Comparison of ENCODE assay signal across 1 cellular context in genomic region chr5:6585168-6585567, GRCh38.
TF ChIP-seq lines count a peak whose summit lies in the region.

No MANE protein-coding gene starts in this region.

TF ChIP-seq in WTC11, 78 proteins besides CTCF, POLR2A, EP300 and RAD21 (continued from another document):
- no peak for TF ChIP-seq ZNF263 (CRISPR knock-in tag; IDR thresholded peaks at IDR 0.05; ENCODE audit: low read depth)
- TF ChIP-seq, protein P1, sequence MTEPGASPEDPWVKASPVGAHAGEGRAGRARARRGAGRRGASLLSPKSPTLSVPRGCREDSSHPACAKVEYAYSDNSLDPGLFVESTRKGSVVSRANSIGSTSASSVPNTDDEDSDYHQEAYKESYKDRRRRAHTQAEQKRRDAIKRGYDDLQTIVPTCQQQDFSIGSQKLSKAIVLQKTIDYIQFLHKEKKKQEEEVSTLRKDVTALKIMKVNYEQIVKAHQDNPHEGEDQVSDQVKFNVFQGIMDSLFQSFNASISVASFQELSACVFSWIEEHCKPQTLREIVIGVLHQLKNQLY (CRISPR knock-in tag; IDR thresholded peaks at IDR 0.05) = no peak
- no peak for TF ChIP-seq ZNF425 (CRISPR knock-in tag; conservative IDR thresholded peaks at IDR 0.05)
- TF ChIP-seq E2F5 (CRISPR knock-in tag; IDR thresholded peaks at IDR 0.05) = no peak
- TF ChIP-seq PRDM15 (CRISPR knock-in tag; IDR thresholded peaks at IDR 0.05) = no peak
TF ChIP-seq in WTC11: peak in this region for 0.
